8 cellular contexts compared by ENCODE assay signal in genomic region chr7:24587853-24588252, GRCh38.
A peak's percentile ranks its signal among the peaks of the same experiment; 100 is the strongest.
DNase-seq lines count a peak whose midpoint lies in the region; ATAC-seq and FAIRE-seq lines count a peak whose summit lies in the region.

No MANE protein-coding gene starts in this region.

- DNase-seq in ACHN (peak; percentile 50), hippocampal formation (lab: John Stamatoyannopoulos, UW) (no peak), urothelium cell line (ENCODE audit: low spot score) (no peak)
- DNase-seq in T-helper 2 cell treated with Interferon-gamma antibody and Interleukin-4, amounts not matched to agents 5 μg/mL and 100 μg/mL, for 36 hours (ENCODE audit: low spot score): peak; percentile 9
- peak; percentile 45 to 62 (median 50) for DNase-seq in effector memory CD8-positive, alpha-beta T cell
- DNase-seq in stimulated activated CD4-positive, alpha-beta T cell treated with anti-CD3 and anti-CD28 coated beads, Interleukin-1b, Interleukin-23, amount 100 ng/mL, for 48 hours: peak; percentile 16

- H3K27me3 Mint-ChIP-seq in T-helper 2 cell treated with Interferon-gamma antibody and Interleukin-4, amounts not matched to agents 5 μg/mL and 100 μg/mL, for 36 hours (ENCODE audit: low read depth): no peaks in the 10 kb centered on the region
- no peaks in the 10 kb centered on the region for H3K27me3 Mint-ChIP-seq in effector memory CD8-positive, alpha-beta T cell

- peak; percentile 82 for ATAC-seq in GM18868 (IDR thresholded peaks at IDR 0.05; ENCODE audit: unreplicated experiment)
- peak; percentile 57 for ATAC-seq in HG03432 (IDR thresholded peaks at IDR 0.05; ENCODE audit: unreplicated experiment)
- peak; percentile 86 for ATAC-seq in effector memory CD8-positive, alpha-beta T cell (replicated peaks)

- peaks cover 26% of the 10 kb centered on the region for H3K4me1 Mint-ChIP-seq in T-helper 2 cell treated with Interferon-gamma antibody and Interleukin-4, amounts not matched to agents 5 μg/mL and 100 μg/mL, for 36 hours (ENCODE audit: low read depth)
- H3K4me1 Mint-ChIP-seq in effector memory CD8-positive, alpha-beta T cell (ENCODE audit: low read depth in 2 of 2): peaks cover 6 to 20% of the 10 kb centered on the region in 2 donors

- no peaks in the 10 kb centered on the region for H3K9me3 Mint-ChIP-seq in T-helper 2 cell treated with Interferon-gamma antibody and Interleukin-4, amounts not matched to agents 5 μg/mL and 100 μg/mL, for 36 hours
- H3K9me3 Mint-ChIP-seq in effector memory CD8-positive, alpha-beta T cell: no peaks in the 10 kb centered on the region

- H3K36me3 Mint-ChIP-seq in T-helper 2 cell treated with Interferon-gamma antibody and Interleukin-4, amounts not matched to agents 5 μg/mL and 100 μg/mL, for 36 hours (ENCODE audit: low read depth): peaks cover 1% of the 10 kb centered on the region
- no peaks in the 10 kb centered on the region for H3K36me3 Mint-ChIP-seq in effector memory CD8-positive, alpha-beta T cell (ENCODE audit: insufficient read depth)

- H3K27ac Mint-ChIP-seq in T-helper 2 cell treated with Interferon-gamma antibody and Interleukin-4, amounts not matched to agents 5 μg/mL and 100 μg/mL, for 36 hours: no peak overlapping the region
- no peak overlapping the region for H3K27ac Mint-ChIP-seq in effector memory CD8-positive, alpha-beta T cell

- in situ Hi-C loops in ACHN (cut with HindIII; ENCODE audit: low pct_ligation_motif_present, low pct_unique_long_range_greater_than_20kb, low sequenced_read_pairs): no loop called here

- no peak overlapping the region for H3K4me3 Mint-ChIP-seq in T-helper 2 cell treated with Interferon-gamma antibody and Interleukin-4, amounts not matched to agents 5 μg/mL and 100 μg/mL, for 36 hours
- no peak overlapping the region for H3K4me3 Mint-ChIP-seq in effector memory CD8-positive, alpha-beta T cell

- no peak for FAIRE-seq in urothelium cell line (lab: Jason Lieb, UNC)

Comparison
In these comparisons a context has a peak if more than half of its experiments do, and no peak if none do; other contexts are left out.
1. DNase-seq: peak in ACHN (single experiment), T-helper 2 cell treated with Interferon-gamma antibody and Interleukin-4, amounts not matched to agents 5 μg/mL and 100 μg/mL, for 36 hours (single experiment), effector memory CD8-positive, alpha-beta T cell (3 of 3) and stimulated activated CD4-positive, alpha-beta T cell treated with anti-CD3 and anti-CD28 coated beads, Interleukin-1b, Interleukin-23, amount 100 ng/mL, for 48 hours (single experiment); none in hippocampal formation (0 of 2) and urothelium cell line (single experiment).
2. Peak in every context shown above with its lines, with median percentiles within 50 percentile points of each other: ATAC-seq.